In genomic region chr7:130639391-130639790, GRCh38 we compare ENCODE assay signal across 1 cellular context.
TF ChIP-seq lines count a peak whose summit lies in the region.

No MANE protein-coding gene starts in this region.

TF ChIP-seq in K562, 482 proteins besides CTCF, POLR2A, EP300 and RAD21 (continued from another document):
- TF ChIP-seq, protein P1, sequence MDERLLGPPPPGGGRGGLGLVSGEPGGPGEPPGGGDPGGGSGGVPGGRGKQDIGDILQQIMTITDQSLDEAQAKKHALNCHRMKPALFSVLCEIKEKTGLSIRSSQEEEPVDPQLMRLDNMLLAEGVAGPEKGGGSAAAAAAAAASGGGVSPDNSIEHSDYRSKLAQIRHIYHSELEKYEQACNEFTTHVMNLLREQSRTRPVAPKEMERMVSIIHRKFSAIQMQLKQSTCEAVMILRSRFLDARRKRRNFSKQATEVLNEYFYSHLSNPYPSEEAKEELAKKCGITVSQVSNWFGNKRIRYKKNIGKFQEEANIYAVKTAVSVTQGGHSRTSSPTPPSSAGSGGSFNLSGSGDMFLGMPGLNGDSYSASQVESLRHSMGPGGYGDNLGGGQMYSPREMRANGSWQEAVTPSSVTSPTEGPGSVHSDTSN (CRISPR knock-in tag; IDR thresholded peaks at IDR 0.05; ENCODE audit: low read depth) = no peak
- TF ChIP-seq, protein P1 (tag; conservative IDR thresholded peaks at IDR 0.05; ENCODE audit: low read depth) = no peak
